ENCODE assay signal across 17 cellular contexts in the genomic region with DNA sequence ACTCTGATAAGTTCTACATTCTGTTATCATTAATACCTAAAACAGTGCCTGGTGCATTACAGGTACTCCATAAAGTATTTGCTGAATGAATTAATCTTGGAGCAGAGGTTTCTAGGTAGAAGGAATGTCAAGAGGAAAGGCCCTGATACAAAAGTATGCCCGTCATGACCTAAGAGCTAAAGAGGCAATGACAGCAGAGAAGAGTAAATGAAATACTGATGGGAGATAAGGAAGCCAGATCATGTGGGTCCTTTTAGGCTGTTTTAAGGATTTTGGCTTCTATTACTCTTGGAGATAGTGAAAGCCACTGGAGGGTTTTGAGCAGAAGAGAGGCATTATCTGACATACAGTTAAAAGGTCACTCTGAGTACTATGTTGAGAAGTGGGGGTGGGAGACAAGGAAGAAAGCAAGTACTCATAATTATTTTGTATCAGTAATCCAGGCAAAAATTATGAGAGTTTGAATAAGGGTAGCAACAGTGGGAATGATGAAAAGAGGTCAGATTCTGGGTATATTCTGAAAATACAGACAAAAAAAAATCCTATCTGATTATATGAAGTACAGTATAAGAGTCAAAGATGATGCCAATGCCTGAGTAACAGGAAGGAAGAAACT.
"Had no signal": no experiment of that assay in that cellular context is flagged by ENCODE, and none has a peak within 500 bp of the region (broad histone marks: within the 10 kb centered on the region; RNA-seq: fewer than 3 reads in every experiment).

No MANE protein-coding gene starts in this region.

- H3K27me3 Mint-ChIP-seq: activated CD4-positive, alpha-beta memory T cell treated with anti-CD3 and anti-CD28 coated beads, Interleukin-2, amount 10 ng/mL, durations not matched to agents 7 days and 5 days; activated CD4-positive, alpha-beta T cell treated with anti-CD3 and anti-CD28 coated beads for 36 hours; central memory CD8-positive, alpha-beta T cell had no signal

- FAIRE-seq: keratinocyte had no signal

- H3K27ac Mint-ChIP-seq: activated CD4-positive, alpha-beta memory T cell treated with anti-CD3 and anti-CD28 coated beads, Interleukin-2, amount 10 ng/mL, durations not matched to agents 7 days and 5 days; activated CD4-positive, alpha-beta T cell treated with anti-CD3 and anti-CD28 coated beads for 36 hours; activated T-cell treated with anti-CD3 and anti-CD28 coated beads, Interleukin-2, amount 50 U/mL, for 72 hours; stimulated activated effector memory CD8-positive, alpha-beta T cell treated with anti-CD3 and anti-CD28 coated beads, Interleukin-12 subunit alpha, Interleukin-12 subunit beta, amount 100 ng/mL, for 72 hours had no signal

- H3K4me1 ChIP-seq: gastroesophageal sphincter had no signal

- H3K9me3 ChIP-seq: adrenal gland, gastroesophageal sphincter, upper lobe of left lung had no signal

- H3K9me3 Mint-ChIP-seq: activated CD4-positive, alpha-beta memory T cell treated with anti-CD3 and anti-CD28 coated beads, Interleukin-2, amount 10 ng/mL, durations not matched to agents 7 days and 5 days; activated T-cell treated with anti-CD3 and anti-CD28 coated beads, Interleukin-2, amount 50 U/mL, for 72 hours; central memory CD8-positive, alpha-beta T cell; stimulated activated effector memory CD8-positive, alpha-beta T cell treated with anti-CD3 and anti-CD28 coated beads, Interleukin-12 subunit alpha, Interleukin-12 subunit beta, amount 100 ng/mL, for 72 hours had no signal

- H3K4me1 Mint-ChIP-seq: activated CD4-positive, alpha-beta T cell treated with anti-CD3 and anti-CD28 coated beads for 36 hours; stimulated activated effector memory CD8-positive, alpha-beta T cell treated with anti-CD3 and anti-CD28 coated beads, Interleukin-12 subunit alpha, Interleukin-12 subunit beta, amount 100 ng/mL, for 72 hours had no signal

- H3K4me3 Mint-ChIP-seq: activated CD4-positive, alpha-beta memory T cell treated with anti-CD3 and anti-CD28 coated beads, Interleukin-2, amount 10 ng/mL, durations not matched to agents 7 days and 5 days; activated CD4-positive, alpha-beta T cell treated with anti-CD3 and anti-CD28 coated beads for 36 hours; activated T-cell treated with anti-CD3 and anti-CD28 coated beads, Interleukin-2, amount 50 U/mL, for 72 hours; central memory CD8-positive, alpha-beta T cell; stimulated activated effector memory CD8-positive, alpha-beta T cell treated with anti-CD3 and anti-CD28 coated beads, Interleukin-12 subunit alpha, Interleukin-12 subunit beta, amount 100 ng/mL, for 72 hours had no signal

- H3K27me3 ChIP-seq: adrenal gland, gastroesophageal sphincter, upper lobe of left lung had no signal

- DNase-seq: activated CD4-positive, alpha-beta memory T cell treated with anti-CD3 and anti-CD28 coated beads, Interleukin-2, amount 10 ng/mL, durations not matched to agents 7 days and 5 days; activated CD4-positive, alpha-beta T cell treated with anti-CD3 and anti-CD28 coated beads for 36 hours; activated CD8-positive, alpha-beta memory T cell treated with anti-CD3 and anti-CD28 coated beads, Interleukin-2, amount 50 U/mL, for 4 hours; activated T-cell treated with anti-CD3 and anti-CD28 coated beads, Interleukin-2, amount 50 U/mL, for 72 hours; adrenal gland; cortex of kidney; effector CD8-positive, alpha-beta T cell; left ventricle myocardium superior; posterior cingulate gyrus; SW 1271; upper lobe of left lung had no signal

- ATAC-seq: activated CD4-positive, alpha-beta T cell treated with anti-CD3 and anti-CD28 coated beads for 36 hours; activated T-cell treated with anti-CD3 and anti-CD28 coated beads, Interleukin-2, amount 50 U/mL, for 72 hours; gastroesophageal sphincter; left ventricle myocardium superior; stimulated activated effector memory CD8-positive, alpha-beta T cell treated with anti-CD3 and anti-CD28 coated beads, Interleukin-12 subunit alpha, Interleukin-12 subunit beta, amount 100 ng/mL, for 72 hours had no signal

- H3K4me3 ChIP-seq: adrenal gland, gastroesophageal sphincter, skin epidermis, upper lobe of left lung had no signal

- H3K27ac ChIP-seq: adrenal gland, gastroesophageal sphincter, skin epidermis, upper lobe of left lung, VCaP had no signal
